In genomic region chr11:127420139-127420538, GRCh38 we compare ENCODE assay signal across 23 cellular contexts.
"Had no signal": no experiment of that assay in that cellular context is flagged by ENCODE, and none has a peak within 500 bp of the region (broad histone marks: within the 10 kb centered on the region; RNA-seq: fewer than 3 reads in every experiment).

No MANE protein-coding gene starts in this region.

- H3K9me3 ChIP-seq: SJSA1 had no signal

- H3K4me3 ChIP-seq: K562, SJSA1, SK-N-MC had no signal

- H3K4me3 Mint-ChIP-seq: IgD-negative memory B cell had no signal

- ATAC-seq: K562 had no signal

- DNase-seq: Kasumi-1, MM.1S, NCI-H1092 treated with DMSO at 0.1 percent for 48 hours, NCI-H1436, NCI-H187, NCI-H2029, NCI-H2081 treated with DMSO at 0.1 percent for 48 hours, NCI-H2171, NCI-H226, NCI-H446, NCI-H510A, NCI-H524 treated with DMSO at 0.1 percent for 48 hours, NCI-H69, NCI-H774, Right ventricle myocardium superior, RPMI8226, SIG-M5 had no signal

- H3K27ac ChIP-seq: HL-60, KMS-11, SJSA1, SK-N-MC had no signal

- H3K27me3 ChIP-seq: SJSA1 had no signal

- H3K9ac ChIP-seq: KMS-11 had no signal

- H3K36me3 ChIP-seq: SJSA1 had no signal

- H3K4me2 ChIP-seq: KMS-11 had no signal

- H3K27ac Mint-ChIP-seq: IgD-negative memory B cell had no signal

- H3K4me1 ChIP-seq: SJSA1 had no signal

- H3K4me1 Mint-ChIP-seq: IgD-negative memory B cell had no signal

- H3K27me3 Mint-ChIP-seq: IgD-negative memory B cell had no signal

- H3K36me3 Mint-ChIP-seq: IgD-negative memory B cell had no signal
